In the genomic region with DNA sequence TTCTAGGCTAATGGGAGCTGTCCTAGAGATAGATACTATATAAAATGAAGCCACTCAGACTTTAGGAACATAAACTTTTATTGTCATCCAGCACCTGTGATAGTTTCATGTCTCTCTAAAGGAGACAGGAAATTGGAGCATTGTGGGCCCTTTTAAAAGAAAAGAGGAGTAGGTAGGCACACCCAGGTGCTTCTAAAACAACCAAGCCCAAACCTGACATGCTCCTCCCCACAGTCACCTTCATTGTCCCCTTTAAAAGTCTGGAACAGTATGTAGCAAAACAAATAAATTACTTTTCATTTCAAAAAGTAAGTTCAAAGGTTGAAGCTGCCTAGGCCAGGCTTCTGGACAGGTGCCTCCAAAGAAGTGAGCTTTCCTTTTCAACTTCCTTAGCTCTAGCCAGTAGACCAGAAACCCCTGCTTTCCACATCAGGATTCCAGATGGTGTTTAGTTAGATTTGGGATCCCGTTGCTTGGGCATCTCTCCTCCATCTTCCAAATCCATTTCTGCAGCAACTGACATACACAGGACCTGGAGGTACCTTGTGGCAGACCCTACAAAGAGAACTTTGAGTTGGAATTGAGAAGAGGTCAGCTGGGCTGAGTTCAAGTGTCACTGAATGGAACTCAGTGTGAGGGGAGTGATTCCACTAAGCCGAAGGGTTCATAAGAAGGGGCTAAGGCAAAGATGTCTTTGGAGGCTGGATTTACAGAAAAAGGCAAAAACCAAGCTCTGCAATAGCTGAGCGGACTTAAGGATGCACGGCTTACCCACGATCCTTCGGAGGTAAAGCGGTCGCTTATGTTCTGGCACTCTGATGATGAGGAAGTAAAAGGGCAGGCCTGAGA, we compare ENCODE assay signal across 1 cellular context.
TF ChIP-seq lines count a peak whose summit lies in the region.

No MANE protein-coding gene starts in this region.

TF ChIP-seq in K562, 482 proteins besides CTCF, POLR2A, EP300 and RAD21:
- TF ChIP-seq, protein P1, sequence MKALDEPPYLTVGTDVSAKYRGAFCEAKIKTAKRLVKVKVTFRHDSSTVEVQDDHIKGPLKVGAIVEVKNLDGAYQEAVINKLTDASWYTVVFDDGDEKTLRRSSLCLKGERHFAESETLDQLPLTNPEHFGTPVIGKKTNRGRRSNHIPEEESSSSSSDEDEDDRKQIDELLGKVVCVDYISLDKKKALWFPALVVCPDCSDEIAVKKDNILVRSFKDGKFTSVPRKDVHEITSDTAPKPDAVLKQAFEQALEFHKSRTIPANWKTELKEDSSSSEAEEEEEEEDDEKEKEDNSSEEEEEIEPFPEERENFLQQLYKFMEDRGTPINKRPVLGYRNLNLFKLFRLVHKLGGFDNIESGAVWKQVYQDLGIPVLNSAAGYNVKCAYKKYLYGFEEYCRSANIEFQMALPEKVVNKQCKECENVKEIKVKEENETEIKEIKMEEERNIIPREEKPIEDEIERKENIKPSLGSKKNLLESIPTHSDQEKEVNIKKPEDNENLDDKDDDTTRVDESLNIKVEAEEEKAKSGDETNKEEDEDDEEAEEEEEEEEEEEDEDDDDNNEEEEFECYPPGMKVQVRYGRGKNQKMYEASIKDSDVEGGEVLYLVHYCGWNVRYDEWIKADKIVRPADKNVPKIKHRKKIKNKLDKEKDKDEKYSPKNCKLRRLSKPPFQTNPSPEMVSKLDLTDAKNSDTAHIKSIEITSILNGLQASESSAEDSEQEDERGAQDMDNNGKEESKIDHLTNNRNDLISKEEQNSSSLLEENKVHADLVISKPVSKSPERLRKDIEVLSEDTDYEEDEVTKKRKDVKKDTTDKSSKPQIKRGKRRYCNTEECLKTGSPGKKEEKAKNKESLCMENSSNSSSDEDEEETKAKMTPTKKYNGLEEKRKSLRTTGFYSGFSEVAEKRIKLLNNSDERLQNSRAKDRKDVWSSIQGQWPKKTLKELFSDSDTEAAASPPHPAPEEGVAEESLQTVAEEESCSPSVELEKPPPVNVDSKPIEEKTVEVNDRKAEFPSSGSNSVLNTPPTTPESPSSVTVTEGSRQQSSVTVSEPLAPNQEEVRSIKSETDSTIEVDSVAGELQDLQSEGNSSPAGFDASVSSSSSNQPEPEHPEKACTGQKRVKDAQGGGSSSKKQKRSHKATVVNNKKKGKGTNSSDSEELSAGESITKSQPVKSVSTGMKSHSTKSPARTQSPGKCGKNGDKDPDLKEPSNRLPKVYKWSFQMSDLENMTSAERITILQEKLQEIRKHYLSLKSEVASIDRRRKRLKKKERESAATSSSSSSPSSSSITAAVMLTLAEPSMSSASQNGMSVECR (CRISPR knock-in tag; IDR thresholded peaks at IDR 0.05) = no peak
- no peak for TF ChIP-seq RBBP5 (IDR thresholded peaks at IDR 0.05; ENCODE audit: borderline replicate concordance, insufficient read depth, low read length, poor library complexity, severe bottlenecking)
- TF ChIP-seq, protein P2, sequence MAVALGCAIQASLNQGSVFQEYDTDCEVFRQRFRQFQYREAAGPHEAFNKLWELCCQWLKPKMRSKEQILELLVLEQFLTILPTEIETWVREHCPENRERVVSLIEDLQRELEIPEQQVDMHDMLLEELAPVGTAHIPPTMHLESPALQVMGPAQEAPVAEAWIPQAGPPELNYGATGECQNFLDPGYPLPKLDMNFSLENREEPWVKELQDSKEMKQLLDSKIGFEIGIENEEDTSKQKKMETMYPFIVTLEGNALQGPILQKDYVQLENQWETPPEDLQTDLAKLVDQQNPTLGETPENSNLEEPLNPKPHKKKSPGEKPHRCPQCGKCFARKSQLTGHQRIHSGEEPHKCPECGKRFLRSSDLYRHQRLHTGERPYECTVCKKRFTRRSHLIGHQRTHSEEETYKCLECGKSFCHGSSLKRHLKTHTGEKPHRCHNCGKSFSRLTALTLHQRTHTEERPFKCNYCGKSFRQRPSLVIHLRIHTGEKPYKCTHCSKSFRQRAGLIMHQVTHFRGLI (CRISPR knock-in tag; IDR thresholded peaks at IDR 0.05) = no peak
- TF ChIP-seq BMI1 (IDR thresholded peaks at IDR 0.05; ENCODE audit: low read length) = no peak
- TF ChIP-seq PTBP1 (IDR thresholded peaks at IDR 0.05; ENCODE audit: low read depth, low read length) = no peak
- TF ChIP-seq, protein P3, sequence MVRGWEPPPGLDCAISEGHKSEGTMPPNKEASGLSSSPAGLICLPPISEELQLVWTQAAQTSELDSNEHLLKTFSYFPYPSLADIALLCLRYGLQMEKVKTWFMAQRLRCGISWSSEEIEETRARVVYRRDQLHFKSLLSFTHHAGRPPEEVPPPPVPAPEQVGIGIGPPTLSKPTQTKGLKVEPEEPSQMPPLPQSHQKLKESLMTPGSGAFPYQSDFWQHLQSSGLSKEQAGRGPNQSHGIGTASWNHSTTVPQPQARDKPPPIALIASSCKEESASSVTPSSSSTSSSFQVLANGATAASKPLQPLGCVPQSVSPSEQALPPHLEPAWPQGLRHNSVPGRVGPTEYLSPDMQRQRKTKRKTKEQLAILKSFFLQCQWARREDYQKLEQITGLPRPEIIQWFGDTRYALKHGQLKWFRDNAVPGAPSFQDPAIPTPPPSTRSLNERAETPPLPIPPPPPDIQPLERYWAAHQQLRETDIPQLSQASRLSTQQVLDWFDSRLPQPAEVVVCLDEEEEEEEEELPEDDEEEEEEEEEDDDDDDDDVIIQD (CRISPR knock-in tag; IDR thresholded peaks at IDR 0.05) = no peak
- no peak for TF ChIP-seq TOE1 (IDR thresholded peaks at IDR 0.05; ENCODE audit: borderline replicate concordance)
- no peak for TF ChIP-seq TOE1 (CRISPR knock-in tag; IDR thresholded peaks at IDR 0.05; ENCODE audit: borderline replicate concordance, low read depth)
- TF ChIP-seq, protein P4, sequence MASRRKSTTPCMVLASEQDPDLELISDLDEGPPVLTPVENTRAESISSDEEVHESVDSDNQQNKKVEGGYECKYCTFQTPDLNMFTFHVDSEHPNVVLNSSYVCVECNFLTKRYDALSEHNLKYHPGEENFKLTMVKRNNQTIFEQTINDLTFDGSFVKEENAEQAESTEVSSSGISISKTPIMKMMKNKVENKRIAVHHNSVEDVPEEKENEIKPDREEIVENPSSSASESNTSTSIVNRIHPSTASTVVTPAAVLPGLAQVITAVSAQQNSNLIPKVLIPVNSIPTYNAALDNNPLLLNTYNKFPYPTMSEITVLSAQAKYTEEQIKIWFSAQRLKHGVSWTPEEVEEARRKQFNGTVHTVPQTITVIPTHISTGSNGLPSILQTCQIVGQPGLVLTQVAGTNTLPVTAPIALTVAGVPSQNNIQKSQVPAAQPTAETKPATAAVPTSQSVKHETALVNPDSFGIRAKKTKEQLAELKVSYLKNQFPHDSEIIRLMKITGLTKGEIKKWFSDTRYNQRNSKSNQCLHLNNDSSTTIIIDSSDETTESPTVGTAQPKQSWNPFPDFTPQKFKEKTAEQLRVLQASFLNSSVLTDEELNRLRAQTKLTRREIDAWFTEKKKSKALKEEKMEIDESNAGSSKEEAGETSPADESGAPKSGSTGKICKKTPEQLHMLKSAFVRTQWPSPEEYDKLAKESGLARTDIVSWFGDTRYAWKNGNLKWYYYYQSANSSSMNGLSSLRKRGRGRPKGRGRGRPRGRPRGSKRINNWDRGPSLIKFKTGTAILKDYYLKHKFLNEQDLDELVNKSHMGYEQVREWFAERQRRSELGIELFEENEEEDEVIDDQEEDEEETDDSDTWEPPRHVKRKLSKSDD (conservative IDR thresholded peaks at IDR 0.05; ENCODE audit: low read length) = no peak
- no peak for TF ChIP-seq NFE2L1 (tag; IDR thresholded peaks at IDR 0.05; ENCODE audit: borderline replicate concordance, low read depth)
- no peak for TF ChIP-seq NCOA1 (IDR thresholded peaks at IDR 0.05; ENCODE audit: low read depth)
- TF ChIP-seq U2AF1 (optimal IDR thresholded peaks at IDR 0.05; ENCODE audit: low read depth, low read length) = no peak
- TF ChIP-seq SP2 (IDR thresholded peaks at IDR 0.05; ENCODE audit: extremely low read depth, low read depth, low read length, poor library complexity, severe bottlenecking) = no peak
- TF ChIP-seq ADNP (tag; IDR thresholded peaks at IDR 0.05) = no peak
- TF ChIP-seq ZNF778 (CRISPR knock-in tag; IDR thresholded peaks at IDR 0.05) = no peak
